Comparison of ENCODE assay signal across 1 cellular context in the genomic region with DNA sequence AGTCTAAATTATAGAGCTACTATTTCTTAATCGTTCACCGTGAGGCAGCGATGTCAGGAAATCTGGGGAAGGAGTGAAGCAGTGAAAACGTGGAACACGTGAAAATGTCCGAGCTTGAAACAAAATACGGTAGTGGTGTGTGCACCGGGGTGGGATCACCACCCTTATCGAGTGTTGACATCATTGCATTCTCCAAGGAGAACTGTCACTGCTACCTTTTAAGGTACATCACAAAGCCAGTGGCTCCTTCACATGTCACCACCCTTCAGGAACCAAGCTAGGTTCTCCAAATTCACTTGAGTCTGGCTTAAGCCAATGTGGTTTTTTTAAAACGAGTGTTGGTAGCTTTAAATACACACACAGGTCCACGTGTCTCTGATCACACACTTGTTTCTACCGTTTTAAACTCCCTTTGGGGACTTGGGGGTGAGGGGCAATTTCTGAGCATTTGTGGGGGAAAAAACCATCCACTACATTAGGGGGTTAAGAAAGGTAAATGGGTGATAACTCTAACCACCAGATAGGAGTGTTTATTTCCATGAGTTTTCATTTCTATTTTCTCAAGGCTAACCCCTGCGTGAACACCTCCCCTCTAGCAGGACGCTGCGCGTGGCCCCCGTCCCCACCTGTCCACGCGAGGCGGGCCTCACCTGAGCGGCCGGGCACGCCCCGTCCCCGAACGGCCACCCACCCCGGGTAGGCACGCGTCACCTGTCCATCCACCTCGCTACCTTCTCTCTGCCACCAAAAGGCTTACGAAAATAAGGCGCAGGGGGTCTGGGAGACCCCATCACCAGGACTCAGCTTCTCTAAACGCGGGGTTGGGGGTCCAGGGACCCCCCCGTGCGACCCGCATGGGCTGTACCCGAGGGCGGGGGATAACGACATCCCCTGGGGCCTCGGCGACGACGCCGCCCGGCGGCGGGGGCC.
TF ChIP-seq lines count a peak whose summit lies in the region.

No MANE protein-coding gene starts in this region.

TF ChIP-seq in H1, 55 proteins besides CTCF, POLR2A, EP300 and RAD21 (continued from another document):
- no peak for TF ChIP-seq RFX5 (IDR thresholded peaks at IDR 0.05; ENCODE audit: borderline replicate concordance, low read depth, low read length)
- TF ChIP-seq HDAC2 (IDR thresholded peaks at IDR 0.05; ENCODE audit: borderline replicate concordance in 1 of 2, low read depth in 2 of 2, low read length in 2 of 2), result no peak
- no peak for TF ChIP-seq TCF12 (IDR thresholded peaks at IDR 0.05; ENCODE audit: low read depth, low read length)
- no peak for TF ChIP-seq SP2 (IDR thresholded peaks at IDR 0.05; ENCODE audit: low read length)
- no peak for TF ChIP-seq JUND (IDR thresholded peaks at IDR 0.05; ENCODE audit: low read length)
- no peak for TF ChIP-seq YY1 (IDR thresholded peaks at IDR 0.05; ENCODE audit: low read depth, low read length)
- TF ChIP-seq RNF2 (IDR thresholded peaks at IDR 0.05; ENCODE audit: borderline replicate concordance, low read depth, low read length, missing control alignments, poor library complexity, severe bottlenecking), result no peak
- no peak; a peak in 1 of 4 replicates for TF ChIP-seq SIN3A (conservative IDR thresholded peaks at IDR 0.05 in 1 of 2, IDR thresholded peaks at IDR 0.05 in 1 of 2; ENCODE audit: low read depth in 1 of 2, low read length in 2 of 2)
- TF ChIP-seq CTBP2 (IDR thresholded peaks at IDR 0.05; ENCODE audit: borderline replicate concordance, insufficient read depth, insufficient read length, low read length), result no peak
- no peak for TF ChIP-seq CREB1 (IDR thresholded peaks at IDR 0.05)
- no peak for TF ChIP-seq EGR1 (IDR thresholded peaks at IDR 0.05; ENCODE audit: borderline replicate concordance, low read depth, low read length)
- TF ChIP-seq, protein P1, sequence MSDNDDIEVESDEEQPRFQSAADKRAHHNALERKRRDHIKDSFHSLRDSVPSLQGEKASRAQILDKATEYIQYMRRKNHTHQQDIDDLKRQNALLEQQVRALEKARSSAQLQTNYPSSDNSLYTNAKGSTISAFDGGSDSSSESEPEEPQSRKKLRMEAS (IDR thresholded peaks at IDR 0.05), result peak; percentile 61; the same call in 1 of the 2 replicates
- TF ChIP-seq, protein P2, sequence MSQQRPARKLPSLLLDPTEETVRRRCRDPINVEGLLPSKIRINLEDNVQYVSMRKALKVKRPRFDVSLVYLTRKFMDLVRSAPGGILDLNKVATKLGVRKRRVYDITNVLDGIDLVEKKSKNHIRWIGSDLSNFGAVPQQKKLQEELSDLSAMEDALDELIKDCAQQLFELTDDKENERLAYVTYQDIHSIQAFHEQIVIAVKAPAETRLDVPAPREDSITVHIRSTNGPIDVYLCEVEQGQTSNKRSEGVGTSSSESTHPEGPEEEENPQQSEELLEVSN (IDR thresholded peaks at IDR 0.05), result no peak
- TF ChIP-seq SUZ12 (IDR thresholded peaks at IDR 0.05; ENCODE audit: low read length), result no peak
- TF ChIP-seq PHF8 (conservative IDR thresholded peaks at IDR 0.05; ENCODE audit: low read depth, low read length), result 0 out of 2 replicates have a peak, but pooled peaks have one; percentile 43
- no peak for TF ChIP-seq TAF1 (IDR thresholded peaks at IDR 0.05; ENCODE audit: low read depth, low read length)
- TF ChIP-seq JUN (IDR thresholded peaks at IDR 0.05; ENCODE audit: low read depth, low read length), result no peak
- no peak for TF ChIP-seq CBX5 (IDR thresholded peaks at IDR 0.05; ENCODE audit: low read depth, low read length)
- TF ChIP-seq NRF1 (IDR thresholded peaks at IDR 0.05; ENCODE audit: low read depth, low read length), result no peak
- TF ChIP-seq, protein P3, sequence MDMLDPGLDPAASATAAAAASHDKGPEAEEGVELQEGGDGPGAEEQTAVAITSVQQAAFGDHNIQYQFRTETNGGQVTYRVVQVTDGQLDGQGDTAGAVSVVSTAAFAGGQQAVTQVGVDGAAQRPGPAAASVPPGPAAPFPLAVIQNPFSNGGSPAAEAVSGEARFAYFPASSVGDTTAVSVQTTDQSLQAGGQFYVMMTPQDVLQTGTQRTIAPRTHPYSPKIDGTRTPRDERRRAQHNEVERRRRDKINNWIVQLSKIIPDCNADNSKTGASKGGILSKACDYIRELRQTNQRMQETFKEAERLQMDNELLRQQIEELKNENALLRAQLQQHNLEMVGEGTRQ (IDR thresholded peaks at IDR 0.05; ENCODE audit: low read length), result 0 out of 2 replicates have a peak, but pooled peaks have one; percentile 24
- TF ChIP-seq RBBP5 (IDR thresholded peaks at IDR 0.05; ENCODE audit: borderline replicate concordance, low read depth, low read length), result no peak
- peak; percentile 34 for TF ChIP-seq ASH2L (IDR thresholded peaks at IDR 0.05; ENCODE audit: low read length)
